Comparison of ENCODE assay signal across 8 cellular contexts in the genomic region with DNA sequence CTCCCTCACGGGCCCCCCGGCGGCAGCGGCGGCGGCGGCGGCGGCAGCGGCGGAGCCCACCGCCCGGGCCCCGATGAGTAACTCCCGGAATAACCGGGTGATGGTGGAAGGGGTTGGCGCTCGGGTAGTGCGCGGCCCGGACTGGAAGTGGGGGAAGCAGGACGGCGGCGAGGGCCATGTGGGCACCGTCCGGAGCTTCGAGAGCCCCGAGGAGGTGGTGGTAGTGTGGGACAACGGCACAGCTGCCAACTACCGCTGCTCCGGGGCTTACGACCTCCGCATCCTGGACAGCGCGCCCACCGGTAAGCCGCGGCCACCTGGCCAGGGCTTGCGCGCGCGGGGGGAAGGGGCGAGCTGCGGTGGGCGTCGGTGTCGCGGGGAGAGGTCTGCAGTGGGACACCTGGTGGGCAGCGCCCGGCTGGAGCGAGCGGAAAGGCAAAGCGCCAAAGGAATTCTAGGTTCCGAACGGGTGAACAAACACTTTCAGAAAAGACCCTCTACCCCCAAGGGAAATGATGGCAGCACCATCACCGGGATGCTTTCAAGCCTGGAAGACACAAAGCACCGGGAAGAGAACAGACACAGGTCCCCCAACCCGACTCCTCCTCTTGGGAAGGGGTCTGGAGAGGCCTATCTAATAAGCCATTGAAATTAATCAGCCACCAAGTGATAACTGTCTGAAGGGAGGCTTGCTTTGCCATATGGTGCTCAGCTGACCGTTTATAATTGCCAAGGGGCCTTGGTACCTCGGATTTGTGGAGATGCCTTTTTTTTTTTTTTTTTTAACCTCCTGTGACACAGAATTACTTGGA. TPM values are rescaled to one million over a fixed set of nuclear protein-coding genes. Genes with fewer than 3 reads are reported as not detected.
A peak's percentile ranks its signal among the peaks of the same experiment; 100 is the strongest.
DNase-seq lines count a peak whose midpoint lies in the region; ATAC-seq, FAIRE-seq and TF ChIP-seq lines count a peak whose summit lies in the region.

No MANE protein-coding gene starts in this region.

- peaks cover 0 to 43% (median 22%) of the 10 kb centered on the region in 12 donors for H3K4me1 ChIP-seq in heart left ventricle
- peaks cover 2% of the 10 kb centered on the region for H3K4me1 ChIP-seq in prostate gland (replicated peaks)

- DNase-seq in SIG-M5 treated with dmso at 0.1 percent for 504 hours (lab: John Stamatoyannopoulos, UW; ENCODE audit: unreplicated experiment), result peak; percentile 21
- DNase-seq in SIG-M5 (lab: John Stamatoyannopoulos, UW), result no peak
- peak; percentile 52 for DNase-seq in NCI-H524 treated with DMSO at 0.1 percent for 48 hours (lab: John Stamatoyannopoulos, UW)
- peak; percentile 31 for DNase-seq in activated naive CD4-positive, alpha-beta T cell treated with anti-CD3 and anti-CD28 coated beads for 36 hours
- DNase-seq in heart left ventricle, result peak; percentile 31 to 74 (median 44)
- peak; percentile 16 for DNase-seq in prostate gland (ENCODE audit: low spot score)
- DNase-seq in GM12892 (ENCODE audit: insufficient read length), result no peak

- H3K9me3 ChIP-seq in heart left ventricle, result peaks cover 0 to 7% (median 0%) of the 10 kb centered on the region in 12 donors
- H3K9me3 ChIP-seq in prostate gland, result no peaks in the 10 kb centered on the region

- H3K36me3 ChIP-seq in heart left ventricle (no peaks in the 10 kb centered on the region), prostate gland (no peaks in the 10 kb centered on the region)

- H3K4me1 Mint-ChIP-seq in activated naive CD4-positive, alpha-beta T cell treated with anti-CD3 and anti-CD28 coated beads for 36 hours (ENCODE audit: low read depth), result peaks cover 34% of the 10 kb centered on the region

- TF ChIP-seq CTCF in heart left ventricle (IDR thresholded peaks at IDR 0.05), result peak in 1 of 12 donors; percentile 14
- no peak for TF ChIP-seq CTCF in prostate gland (IDR thresholded peaks at IDR 0.05)

- TF ChIP-seq POLR2A in heart left ventricle (IDR thresholded peaks at IDR 0.05) (no peak), prostate gland (IDR thresholded peaks at IDR 0.05) (no peak), GM12892 (IDR thresholded peaks at IDR 0.05; ENCODE audit: low read depth, low read length) (no peak)

- H3K9me3 Mint-ChIP-seq in activated naive CD4-positive, alpha-beta T cell treated with anti-CD3 and anti-CD28 coated beads for 36 hours, result peaks cover under 1% of the 10 kb centered on the region

- H3K36me3 Mint-ChIP-seq in activated naive CD4-positive, alpha-beta T cell treated with anti-CD3 and anti-CD28 coated beads for 36 hours (ENCODE audit: low read depth), result no peaks in the 10 kb centered on the region

- no peak for FAIRE-seq in GM12892 (lab: Jason Lieb, UNC)

- intact Hi-C loops in activated naive CD4-positive, alpha-beta T cell treated with anti-CD3 and anti-CD28 coated beads for 36 hours (cut with micrococcal nuclease), result loop anchor here (5.0 to 10.0 kb wide), 5 partner anchors 81 to 1191 kb away; a partner anchor contains a TSS
- intact Hi-C loops in heart left ventricle (cut with DNase I) (loop anchor here in 8 of 10 donors (2.0 to 10.0 kb wide), 8 partner anchors 34 to 139 kb away; a partner anchor contains a TSS), prostate gland (cut with DNase I) (loop anchor here (2.0 to 5.0 kb wide), 4 partner anchors 39 to 141 kb away; a partner anchor contains a TSS)

- H3K27ac Mint-ChIP-seq in activated naive CD4-positive, alpha-beta T cell treated with anti-CD3 and anti-CD28 coated beads for 36 hours, result peak overlapping the region; percentile 61

- no peaks in the 10 kb centered on the region for H3K27me3 Mint-ChIP-seq in activated naive CD4-positive, alpha-beta T cell treated with anti-CD3 and anti-CD28 coated beads for 36 hours (ENCODE audit: low read depth)

- CTCF ChIA-PET in activated naive CD4-positive, alpha-beta T cell treated with anti-CD3 and anti-CD28 coated beads for 36 hours (lab: Charles Lee), result interaction anchor here (0.8 to 1.6 kb wide), 2 partner anchors 38 to 42 kb away, joined by 5 read pairs; a partner anchor contains a TSS

- 1 to 2% (median 1%) methylated on average over 26 to 60 of the region's 60 CpGs for WGBS in heart left ventricle, 4 donors
- WGBS in prostate gland, result under 1% methylated on average over 58 of the region's 60 CpGs

- H3K27ac ChIP-seq in heart left ventricle (peak overlapping the region; percentile 96 to 99 (median 98)), prostate gland (peak overlapping the region; percentile 98 to 99)

- H3K27me3 ChIP-seq in heart left ventricle (no peaks in the 10 kb centered on the region), prostate gland (replicated peaks; ENCODE audit: insufficient read depth) (no peaks in the 10 kb centered on the region)

- peak overlapping the region; percentile 76 for H3K4me3 Mint-ChIP-seq in activated naive CD4-positive, alpha-beta T cell treated with anti-CD3 and anti-CD28 coated beads for 36 hours

- H3K4me3 ChIP-seq in heart left ventricle (peak overlapping the region; percentile 71 to 96 (median 89)), prostate gland (peak overlapping the region; percentile 89 to 98)

- ATAC-seq in HG02840 (IDR thresholded peaks at IDR 0.05; ENCODE audit: low FRiP score, unreplicated experiment) (peak; percentile 4), heart left ventricle (peak in 2 of 4 donors; percentile 4 to 5)

RNA-seq across cellular contexts. Expression of a gene that starts 1.1 kb away (rescaled TPM):
- 10 to 100 TPM; 22.8 to 26.2 TPM for total RNA-seq in activated naive CD4-positive, alpha-beta T cell treated with anti-CD3 and anti-CD28 coated beads for 36 hours
- total RNA-seq in heart left ventricle (10 to 100 TPM; 15.3 to 33.4 (median 24.0) TPM), prostate gland (10 to 100 TPM; 30.0 to 34.7 TPM)
- polyA plus RNA-seq in heart left ventricle, result 1 to 10 TPM; 2.5 to 7.2 TPM
- 11.4 TPM for polyA plus RNA-seq in GM12892 (2012; ENCODE audit: missing spikeins)

RNA-seq across cellular contexts. Expression of a gene that starts 37.1 kb away (rescaled TPM):
- 10 to 100 TPM; 14.3 to 14.5 TPM for total RNA-seq in activated naive CD4-positive, alpha-beta T cell treated with anti-CD3 and anti-CD28 coated beads for 36 hours
- total RNA-seq in heart left ventricle (10 to 100 TPM in 1 of 9 donors, 1 to 10 TPM in 8; 2.1 to 15.6 (median 3.8) TPM), prostate gland (10 to 100 TPM in 1 of 2 donors, 1 to 10 TPM in 1; 9.6 to 18.5 TPM)
- 1 to 10 TPM; 8.0 to 8.7 TPM for polyA plus RNA-seq in heart left ventricle
- 18.6 TPM for polyA plus RNA-seq in GM12892 (2012; ENCODE audit: missing spikeins)

Comparison
In these comparisons a context has a peak if more than half of its experiments do, and no peak if none do; other contexts are left out.
1. DNase-seq: peak in SIG-M5 treated with dmso at 0.1 percent for 504 hours (single experiment), NCI-H524 treated with DMSO at 0.1 percent for 48 hours (single experiment), activated naive CD4-positive, alpha-beta T cell treated with anti-CD3 and anti-CD28 coated beads for 36 hours (single experiment), heart left ventricle (5 of 5) and prostate gland (single experiment); none in SIG-M5 (single experiment) and GM12892 (single experiment).